In genomic region chr19:11061951-11062350, GRCh38 we compare ENCODE assay signal across 18 cellular contexts. TPM values are rescaled to one million over a fixed set of nuclear protein-coding genes. Genes with fewer than 3 reads are reported as not detected.
DNase-seq lines count a peak whose midpoint lies in the region; ATAC-seq, FAIRE-seq and TF ChIP-seq lines count a peak whose summit lies in the region.
"Had no signal": no experiment of that assay in that cellular context is flagged by ENCODE, and none has a peak within 500 bp of the region (broad histone marks: within the 10 kb centered on the region; RNA-seq: fewer than 3 reads in every experiment).

No MANE protein-coding gene starts in this region.

- no peak for TF ChIP-seq EP300 in gastroesophageal sphincter (IDR thresholded peaks at IDR 0.05)
- peak; percentile 38 to 88 (median 82) for TF ChIP-seq EP300 in sigmoid colon (IDR thresholded peaks at IDR 0.05)

- intact Hi-C loops in sigmoid colon (cut with DNase I), result loop anchor here (2.0 kb wide), 1 partner anchor 23 kb away; no protein-coding TSS in a partner anchor

- DNase-seq in HTR-8/SVneo (ENCODE audit: insufficient read length, low spot score), result no peak
- no peak for DNase-seq in astrocyte (ENCODE audit: low read depth)
- peak; percentile 92 for DNase-seq in sigmoid colon
- DNase-seq in NCI-H1092 treated with DMSO at 0.1 percent for 48 hours (lab: John Stamatoyannopoulos, UW), result no peak
- DNase-seq in effector memory CD8-positive, alpha-beta T cell, result no peak
- DNase-seq in kidney tubule cell (ENCODE audit: low spot score), result no peak
- DNase-seq in NCI-H82 (lab: John Stamatoyannopoulos, UW), result no peak
- DNase-seq: AML-193, DND-41, NCI-H187, NCI-H2227 treated with DMSO at 0.1 percent for 48 hours, NCI-H510A treated with DMSO at 0.1 percent for 48 hours, NCI-H774, RPMI8226 had no signal

- H3K27me3 ChIP-seq in astrocyte (ENCODE audit: insufficient read depth, low read length) (no peaks in the 10 kb centered on the region), gastroesophageal sphincter (no peaks in the 10 kb centered on the region), sigmoid colon (no peaks in the 10 kb centered on the region)

- no peak overlapping the region for H3K4me2 ChIP-seq in astrocyte (ENCODE audit: low read length)

- no peak overlapping the region for H3K4me3 Mint-ChIP-seq in astrocyte (ENCODE audit: unreplicated experiment)
- H3K4me3 Mint-ChIP-seq in effector memory CD8-positive, alpha-beta T cell, result no peak overlapping the region
- H3K4me3 Mint-ChIP-seq: CD14-positive monocyte had no signal

- H3K9me3 ChIP-seq in astrocyte (ENCODE audit: insufficient read depth, low read depth, low read length) (no peaks in the 10 kb centered on the region), gastroesophageal sphincter (no peaks in the 10 kb centered on the region), sigmoid colon (no peaks in the 10 kb centered on the region)
- H3K9me3 ChIP-seq: HAP-1 had no signal

- H2AFZ ChIP-seq in astrocyte (ENCODE audit: low read depth, low read length), result no peak overlapping the region

- no peak overlapping the region for H3K9ac ChIP-seq in astrocyte (ENCODE audit: low read length)

- peak overlapping the region; percentile 41 for H3K27ac Mint-ChIP-seq in astrocyte (ENCODE audit: unreplicated experiment)
- H3K27ac Mint-ChIP-seq in effector memory CD8-positive, alpha-beta T cell, result no peak overlapping the region
- H3K27ac Mint-ChIP-seq: CD14-positive monocyte had no signal

- peaks cover 16% of the 10 kb centered on the region for H3K36me3 Mint-ChIP-seq in astrocyte (ENCODE audit: low read depth, unreplicated experiment)
- peaks cover 14% of the 10 kb centered on the region for H3K36me3 Mint-ChIP-seq in effector memory CD8-positive, alpha-beta T cell (ENCODE audit: insufficient read depth)

- H3K27ac ChIP-seq in astrocyte (ENCODE audit: low read depth, low read length) (no peak overlapping the region), gastroesophageal sphincter (peak overlapping the region in 3 of 4 donors; percentile 74 to 79 (median 78)), sigmoid colon (peak overlapping the region; percentile 70 to 87 (median 82))

- H3K4me1 Mint-ChIP-seq in astrocyte (ENCODE audit: low read depth, unreplicated experiment), result no peaks in the 10 kb centered on the region
- peaks cover 0 to 3% of the 10 kb centered on the region in 2 donors for H3K4me1 Mint-ChIP-seq in effector memory CD8-positive, alpha-beta T cell (ENCODE audit: low read depth in 2 of 2)

- TF ChIP-seq POLR2A in gastroesophageal sphincter (IDR thresholded peaks at IDR 0.05) (no peak), sigmoid colon (IDR thresholded peaks at IDR 0.05) (no peak)

- H3K4me3 ChIP-seq in astrocyte (ENCODE audit: insufficient read depth, low read depth, low read length) (no peak overlapping the region), gastroesophageal sphincter (no peak overlapping the region), sigmoid colon (no peak overlapping the region)
- H3K4me3 ChIP-seq: HAP-1 had no signal

- H3K36me3 ChIP-seq in astrocyte (ENCODE audit: insufficient read depth, low read length) (peaks cover 17% of the 10 kb centered on the region), gastroesophageal sphincter (peaks cover 0 to 63% of the 10 kb centered on the region in 2 donors), sigmoid colon (peaks cover 0 to 20% (median 7%) of the 10 kb centered on the region in 4 donors)

- peak; percentile 29 for ATAC-seq in gastroesophageal sphincter
- no peak for ATAC-seq in effector memory CD8-positive, alpha-beta T cell (replicated peaks)

- H3K79me2 ChIP-seq in astrocyte (ENCODE audit: insufficient read depth, low read length), result no peaks in the 10 kb centered on the region

- H3K9me3 Mint-ChIP-seq in astrocyte (ENCODE audit: unreplicated experiment), result no peaks in the 10 kb centered on the region
- H3K9me3 Mint-ChIP-seq in effector memory CD8-positive, alpha-beta T cell, result no peaks in the 10 kb centered on the region

- H3K4me1 ChIP-seq in astrocyte (ENCODE audit: insufficient read depth, low read length), result no peaks in the 10 kb centered on the region
- peaks cover 0 to 25% (median 0%) of the 10 kb centered on the region in 3 donors for H3K4me1 ChIP-seq in gastroesophageal sphincter
- peaks cover 0 to 31% (median 18%) of the 10 kb centered on the region in 4 donors for H3K4me1 ChIP-seq in sigmoid colon
- H3K4me1 ChIP-seq: HAP-1 had no signal

- peak; percentile 54 for FAIRE-seq in HTR-8/SVneo (lab: Jason Lieb, UNC)
- FAIRE-seq in astrocyte (lab: Jason Lieb, UNC), result no peak
- FAIRE-seq: G401.6 had no signal

- H4K20me1 ChIP-seq in astrocyte (ENCODE audit: insufficient read depth, low read length), result peaks cover 4% of the 10 kb centered on the region

- H3K27me3 Mint-ChIP-seq in astrocyte (ENCODE audit: low read depth, unreplicated experiment), result no peaks in the 10 kb centered on the region
- H3K27me3 Mint-ChIP-seq in effector memory CD8-positive, alpha-beta T cell, result no peaks in the 10 kb centered on the region

- 60 to 76% methylated on average over 12 of the region's 14 CpGs for WGBS in gastroesophageal sphincter (ENCODE audit: low coverage in 1 of 2), 2 donors
- WGBS in sigmoid colon, 2 donors, result 85% methylated on average over 14 of the region's 14 CpGs

- TF ChIP-seq CTCF in astrocyte (IDR thresholded peaks at IDR 0.05; ENCODE audit: insufficient read depth, low read depth, low read length) (no peak), gastroesophageal sphincter (IDR thresholded peaks at IDR 0.05) (no peak), sigmoid colon (IDR thresholded peaks at IDR 0.05) (no peak)

RNA-seq across cellular contexts. Expression of gene LDLR, which starts 27.3 kb away (rescaled TPM):
- 120 and 153 TPM in 2 replicates for total RNA-seq in astrocyte
- total RNA-seq in gastroesophageal sphincter, result 10 to 100 TPM; 14.9 to 68.1 (median 32.6) TPM
- 100 to 1,000 TPM in 1 of 4 donors, 10 to 100 TPM in 1, 1 to 10 TPM in 2; 7.1 to 139 (median 15.0) TPM for total RNA-seq in sigmoid colon
- polyA plus RNA-seq in sigmoid colon, result 10 to 100 TPM; 20.4 to 76.0 (median 20.6) TPM
